ENCODE assay signal across 26 cellular contexts in the genomic region with DNA sequence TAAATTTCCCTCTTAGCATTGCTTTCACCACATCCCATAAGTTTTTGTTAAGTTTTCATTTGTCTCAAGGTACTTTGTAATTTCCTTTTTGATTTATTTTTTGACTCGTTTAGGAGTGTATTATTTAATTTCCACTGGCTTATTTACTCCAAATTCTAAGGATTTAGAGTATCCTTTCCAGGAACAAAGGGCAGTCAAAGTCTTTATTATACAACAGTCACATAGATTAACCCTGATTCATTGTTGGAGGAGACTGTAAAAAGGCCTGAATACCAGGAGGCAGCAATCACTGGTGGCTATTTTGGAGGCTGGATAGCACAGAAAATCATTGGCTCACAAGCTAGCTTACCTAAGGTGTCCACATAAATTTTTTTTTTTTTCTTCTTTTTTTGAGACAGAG. TPM values are rescaled to one million over a fixed set of nuclear protein-coding genes. Genes with fewer than 3 reads are reported as not detected.
DNase-seq lines count a peak whose midpoint lies in the region; ATAC-seq and TF ChIP-seq lines count a peak whose summit lies in the region.
"Had no signal": no experiment of that assay in that cellular context is flagged by ENCODE, and none has a peak within 500 bp of the region (broad histone marks: within the 10 kb centered on the region; RNA-seq: fewer than 3 reads in every experiment).

No MANE protein-coding gene starts in this region.

- no peak overlapping the region for H2AFZ ChIP-seq in OCI-LY1 (ENCODE audit: low read length)

- no peak overlapping the region for H3K4me3 Mint-ChIP-seq in activated naive CD4-positive, alpha-beta T cell treated with anti-CD3 and anti-CD28 coated beads for 36 hours
- H3K4me3 Mint-ChIP-seq in effector memory CD8-positive, alpha-beta T cell: no peak overlapping the region
- no peak overlapping the region for H3K4me3 Mint-ChIP-seq in stimulated activated memory B cell treated with anti-CD40 and anti-IgM and Interleukin-4, amounts not matched to agents 10 μg/mL and 1 μg/mL and 100 μg/mL, for 72 hours
- H3K4me3 Mint-ChIP-seq: activated naive CD8-positive, alpha-beta T cell had no signal

- no peaks in the 10 kb centered on the region for H3K27me3 ChIP-seq in OCI-LY1 (ENCODE audit: insufficient read depth, low read length)
- H3K27me3 ChIP-seq in dorsolateral prefrontal cortex: no peaks in the 10 kb centered on the region
- H3K27me3 ChIP-seq: BLaER1 treated with 17β-estradiol and CSF1 and Interleukin-3, amounts not matched to agents 10 nM and 100 nM had no signal

- peaks cover 18% of the 10 kb centered on the region for H3K4me1 Mint-ChIP-seq in activated naive CD4-positive, alpha-beta T cell treated with anti-CD3 and anti-CD28 coated beads for 36 hours (ENCODE audit: low read depth)
- H3K4me1 Mint-ChIP-seq in effector memory CD8-positive, alpha-beta T cell (ENCODE audit: low read depth in 2 of 2): peaks cover 11 to 20% of the 10 kb centered on the region in 2 donors
- H3K4me1 Mint-ChIP-seq in stimulated activated memory B cell treated with anti-CD40 and anti-IgM and Interleukin-4, amounts not matched to agents 10 μg/mL and 1 μg/mL and 100 μg/mL, for 72 hours: peaks cover 33% of the 10 kb centered on the region

- no peaks in the 10 kb centered on the region for H3K9me3 ChIP-seq in OCI-LY1 (ENCODE audit: low read length)
- H3K9me3 ChIP-seq: BLaER1 treated with 17β-estradiol and CSF1 and Interleukin-3, amounts not matched to agents 10 nM and 100 nM; Caco-2; SK-N-SH had no signal

- peak overlapping the region; percentile 84 for H3K27ac ChIP-seq in OCI-LY1 (ENCODE audit: low read depth, low read length, poor library complexity, severe bottlenecking)
- no peak overlapping the region for H3K27ac ChIP-seq in dorsolateral prefrontal cortex
- H3K27ac ChIP-seq: epithelial cell of prostate, WERI-Rb-1 had no signal

- TF ChIP-seq CTCF in OCI-LY1 (IDR thresholded peaks at IDR 0.05; ENCODE audit: low read length): no peak
- TF ChIP-seq CTCF in dorsolateral prefrontal cortex (IDR thresholded peaks at IDR 0.05 in 54 of 56, conservative IDR thresholded peaks at IDR 0.05 in 2 of 56; ENCODE audit: low read depth in 1 of 56, partially characterized antibody in 56 of 56): no peak

- H3K4me3 ChIP-seq in OCI-LY1 (ENCODE audit: low read depth, low read length, poor library complexity, severe bottlenecking): no peak overlapping the region
- no peak overlapping the region for H3K4me3 ChIP-seq in dorsolateral prefrontal cortex
- H3K4me3 ChIP-seq: BLaER1 treated with 17β-estradiol and CSF1 and Interleukin-3, amounts not matched to agents 10 nM and 100 nM; lung had no signal

- no peaks in the 10 kb centered on the region for H3K9me3 Mint-ChIP-seq in activated naive CD4-positive, alpha-beta T cell treated with anti-CD3 and anti-CD28 coated beads for 36 hours
- no peaks in the 10 kb centered on the region for H3K9me3 Mint-ChIP-seq in effector memory CD8-positive, alpha-beta T cell
- no peaks in the 10 kb centered on the region for H3K9me3 Mint-ChIP-seq in stimulated activated memory B cell treated with anti-CD40 and anti-IgM and Interleukin-4, amounts not matched to agents 10 μg/mL and 1 μg/mL and 100 μg/mL, for 72 hours

- no peaks in the 10 kb centered on the region for H3K27me3 Mint-ChIP-seq in activated naive CD4-positive, alpha-beta T cell treated with anti-CD3 and anti-CD28 coated beads for 36 hours (ENCODE audit: low read depth)
- no peaks in the 10 kb centered on the region for H3K27me3 Mint-ChIP-seq in effector memory CD8-positive, alpha-beta T cell
- no peaks in the 10 kb centered on the region for H3K27me3 Mint-ChIP-seq in stimulated activated memory B cell treated with anti-CD40 and anti-IgM and Interleukin-4, amounts not matched to agents 10 μg/mL and 1 μg/mL and 100 μg/mL, for 72 hours
- H3K27me3 Mint-ChIP-seq: activated naive CD8-positive, alpha-beta T cell had no signal

- H3K79me2 ChIP-seq in OCI-LY1 (ENCODE audit: insufficient read depth, low read length): peaks cover 6% of the 10 kb centered on the region; the same call in 1 of the 2 replicates

- CTCF ChIA-PET in activated naive CD4-positive, alpha-beta T cell treated with anti-CD3 and anti-CD28 coated beads for 36 hours (lab: Charles Lee): no interaction called here

- H3F3A ChIP-seq in OCI-LY1 (ENCODE audit: insufficient read depth, low read length): no peaks in the 10 kb centered on the region

- ATAC-seq in effector memory CD8-positive, alpha-beta T cell (replicated peaks): no peak
- no peak for ATAC-seq in stimulated activated memory B cell treated with anti-CD40 and anti-IgM and Interleukin-4, amounts not matched to agents 10 μg/mL and 1 μg/mL and 100 μg/mL, for 72 hours
- ATAC-seq in GM18519 (IDR thresholded peaks at IDR 0.05; ENCODE audit: low FRiP score, unreplicated experiment) (no peak), GM21717 (IDR thresholded peaks at IDR 0.05; ENCODE audit: unreplicated experiment) (no peak)
- ATAC-seq: HepG2 had no signal

- H3K9ac ChIP-seq in OCI-LY1 (ENCODE audit: low read length): no peak overlapping the region
- H3K9ac ChIP-seq: BLaER1 treated with 17β-estradiol and CSF1 and Interleukin-3, amounts not matched to agents 10 nM and 100 nM; SK-N-SH had no signal

- peaks cover 37% of the 10 kb centered on the region for H3K4me1 ChIP-seq in OCI-LY1 (ENCODE audit: insufficient read depth, low read length, severe bottlenecking)
- H3K4me1 ChIP-seq: Caco-2 had no signal

- H3K9me2 ChIP-seq in OCI-LY1 (ENCODE audit: low read depth, low read length): no peaks in the 10 kb centered on the region
- H3K9me2 ChIP-seq: SK-N-SH had no signal

- DNase-seq in activated naive CD4-positive, alpha-beta T cell treated with anti-CD3 and anti-CD28 coated beads for 36 hours: no peak
- DNase-seq in activated naive CD4-positive, alpha-beta T cell treated with anti-CD3 and anti-CD28 coated beads, Interleukin-2, amount 50 U/mL, for 16 hours: no peak
- no peak for DNase-seq in effector memory CD8-positive, alpha-beta T cell
- no peak for DNase-seq in dorsolateral prefrontal cortex
- DNase-seq: activated CD4-positive, alpha-beta T cell treated with anti-CD3 and anti-CD28 coated beads, Interleukin-2, amount 50 U/mL, for 48 hours; activated T-cell treated with anti-CD3 and anti-CD28 coated beads, Interleukin-2, amount 50 U/mL, for 48 hours; Caco-2; DMS79; H7; head of caudate nucleus; kidney glomerular epithelial cell; NCI-H2029 treated with DMSO at 0.1 percent for 48 hours; NCI-H226; nucleus accumbens; RPMI8226; SK-N-SH; WERI-Rb-1 had no signal

- no peaks in the 10 kb centered on the region; the same call in 1 of the 2 replicates for H4K20me1 ChIP-seq in OCI-LY1 (ENCODE audit: insufficient read depth, low read length)

- peak overlapping the region; percentile 30 for H3K27ac Mint-ChIP-seq in activated naive CD4-positive, alpha-beta T cell treated with anti-CD3 and anti-CD28 coated beads for 36 hours
- peak overlapping the region; percentile 38 to 52 for H3K27ac Mint-ChIP-seq in effector memory CD8-positive, alpha-beta T cell
- peak overlapping the region; percentile 86 for H3K27ac Mint-ChIP-seq in stimulated activated memory B cell treated with anti-CD40 and anti-IgM and Interleukin-4, amounts not matched to agents 10 μg/mL and 1 μg/mL and 100 μg/mL, for 72 hours

- H3K36me3 ChIP-seq in OCI-LY1 (ENCODE audit: insufficient read depth, low read length): peaks cover 69% of the 10 kb centered on the region

- intact Hi-C loops in activated naive CD4-positive, alpha-beta T cell treated with anti-CD3 and anti-CD28 coated beads for 36 hours (cut with micrococcal nuclease): no loop called here
- intact Hi-C loops in dorsolateral prefrontal cortex (cut with DNase I): loop anchor here in 1 of 2 donors (5.0 kb wide), 1 partner anchor 40 kb away; a partner anchor contains a TSS

- H3K4me2 ChIP-seq in OCI-LY1 (ENCODE audit: low read length): no peak overlapping the region
- H3K4me2 ChIP-seq: SK-N-SH had no signal

- peaks cover 30% of the 10 kb centered on the region for H3K36me3 Mint-ChIP-seq in activated naive CD4-positive, alpha-beta T cell treated with anti-CD3 and anti-CD28 coated beads for 36 hours (ENCODE audit: low read depth)
- H3K36me3 Mint-ChIP-seq in effector memory CD8-positive, alpha-beta T cell (ENCODE audit: insufficient read depth): peaks cover 40% of the 10 kb centered on the region
- peaks cover 16% of the 10 kb centered on the region for H3K36me3 Mint-ChIP-seq in stimulated activated memory B cell treated with anti-CD40 and anti-IgM and Interleukin-4, amounts not matched to agents 10 μg/mL and 1 μg/mL and 100 μg/mL, for 72 hours

RNA-seq across cellular contexts. Expression of a gene that starts 39.9 kb away (rescaled TPM):
- total RNA-seq in activated naive CD4-positive, alpha-beta T cell treated with anti-CD3 and anti-CD28 coated beads for 36 hours: 10 to 100 TPM in 1 of 2 experiments, 1 to 10 TPM in 1; 9.5 to 10.7 TPM
- total RNA-seq in dorsolateral prefrontal cortex: 1 to 10 TPM in 15 of 120 experiments, under 1 TPM in 48, not detected in 57; 0.32 to 2.6 (median 0.63) TPM

RNA-seq across cellular contexts. Expression of a gene that starts 40.2 kb away (rescaled TPM):
- total RNA-seq in activated naive CD4-positive, alpha-beta T cell treated with anti-CD3 and anti-CD28 coated beads for 36 hours: 100 to 1,000 TPM; 269 to 287 TPM
- total RNA-seq in dorsolateral prefrontal cortex: 1 to 10 TPM in 80 of 120 experiments, under 1 TPM in 26, not detected in 14; 0.28 to 5.9 (median 1.8) TPM

Comparison
In these comparisons a context has a peak if more than half of its experiments do, and no peak if none do; other contexts are left out.
1. H3K27ac Mint-ChIP-seq: peak in every context shown above with its lines; median percentile 86 in stimulated activated memory B cell treated with anti-CD40 and anti-IgM and Interleukin-4, amounts not matched to agents 10 μg/mL and 1 μg/mL and 100 μg/mL, for 72 hours; 45 in effector memory CD8-positive, alpha-beta T cell; 30 in activated naive CD4-positive, alpha-beta T cell treated with anti-CD3 and anti-CD28 coated beads for 36 hours.
2. RNA of a gene that starts 40.2 kb away (total RNA-seq): 269 to 287 TPM in activated naive CD4-positive, alpha-beta T cell treated with anti-CD3 and anti-CD28 coated beads for 36 hours; 0.28 to 5.9 TPM in dorsolateral prefrontal cortex; every median in the first group is over 10 times any median in the second.